In the genomic region with DNA sequence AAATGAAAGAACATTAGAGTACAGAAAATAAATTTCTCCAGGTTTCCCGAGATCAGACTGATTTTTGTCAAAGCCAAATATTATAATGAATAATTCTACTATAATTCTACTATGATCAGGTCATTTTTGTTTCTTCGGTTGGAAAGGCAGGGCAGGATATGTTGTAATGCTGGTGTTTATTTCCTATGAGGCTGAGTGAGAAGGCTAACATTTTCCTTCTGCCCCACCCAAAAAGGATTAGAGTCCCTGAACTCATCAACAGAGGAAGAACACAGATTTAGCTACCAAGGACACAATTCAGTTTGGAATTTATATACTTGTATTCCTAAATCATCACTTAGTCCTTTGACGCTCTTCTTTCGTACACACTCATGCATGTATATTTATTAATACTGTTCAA, we compare ENCODE assay signal across 21 cellular contexts.
A peak's percentile ranks its signal among the peaks of the same experiment; 100 is the strongest.
DNase-seq lines count a peak whose midpoint lies in the region; ATAC-seq and TF ChIP-seq lines count a peak whose summit lies in the region.
"Had no signal": no experiment of that assay in that cellular context is flagged by ENCODE, and none has a peak within 500 bp of the region (broad histone marks: within the 10 kb centered on the region; RNA-seq: fewer than 3 reads in every experiment).

No MANE protein-coding gene starts in this region.

- peak overlapping the region; percentile 2 to 69 for H3K27ac ChIP-seq in coronary artery
- H3K27ac ChIP-seq: breast epithelium, neural progenitor cell had no signal

- peak; percentile 6 for DNase-seq in GM03348 (ENCODE audit: low spot score)
- DNase-seq in coronary artery (ENCODE audit: low spot score), result no peak
- no peak for DNase-seq in Right ventricle myocardium superior
- DNase-seq in sciatic nerve (ENCODE audit: low spot score), result no peak
- no peak for DNase-seq in NCI-H1105 (lab: John Stamatoyannopoulos, UW)
- DNase-seq in activated CD4-positive, alpha-beta T cell treated with anti-CD3 and anti-CD28 coated beads for 4 hours, result no peak
- DNase-seq in SKM-1 (lab: John Stamatoyannopoulos, UW; ENCODE audit: unreplicated experiment), result no peak
- DNase-seq: activated CD4-positive, alpha-beta T cell treated with anti-CD3 and anti-CD28 coated beads for 1 hour; activated naive CD8-positive, alpha-beta T cell treated with anti-CD3 and anti-CD28 coated beads for 36 hours; CD4-positive, alpha-beta memory T cell; effector CD4-positive, alpha-beta T cell; MV-4-11; NCI-H187 treated with DMSO at 0.1 percent for 48 hours; NCI-H446 treated with DMSO at 0.1 percent for 48 hours; RPMI8226; stimulated activated CD4-positive, alpha-beta T cell treated with anti-CD3 and anti-CD28 coated beads, Interleukin-4, amount 100 ng/mL, for 4 hours; substantia nigra; T1000 had no signal

- TF ChIP-seq CTCF in coronary artery (IDR thresholded peaks at IDR 0.05), result no peak

- H3K4me3 ChIP-seq in coronary artery, result no peak overlapping the region
- H3K4me3 ChIP-seq: breast epithelium, neural progenitor cell had no signal

- intact Hi-C loops in Right ventricle myocardium superior (cut with DNase I) (no loop called here), sciatic nerve (cut with DNase I) (no loop called here)

- ATAC-seq in Right ventricle myocardium superior (ENCODE audit: poor library complexity) (peak; percentile 40), sciatic nerve (peak; percentile 64), GM18909 (IDR thresholded peaks at IDR 0.05; ENCODE audit: poor library complexity, unreplicated experiment) (no peak)
